Comparison of ENCODE assay signal across 8 cellular contexts in genomic region chr11:10181811-10182210, GRCh38.
DNase-seq lines count a peak whose midpoint lies in the region; ATAC-seq, FAIRE-seq and TF ChIP-seq lines count a peak whose summit lies in the region.

No MANE protein-coding gene starts in this region.

- H3K27ac ChIP-seq in right lobe of liver = no peak overlapping the region

- no peaks in the 10 kb centered on the region for H3K4me1 ChIP-seq in right lobe of liver

- peak; percentile 92 for FAIRE-seq in G401.6 (lab: Jason Lieb, UNC)

- H3K36me3 ChIP-seq in right lobe of liver = no peaks in the 10 kb centered on the region

- H3K4me3 ChIP-seq in right lobe of liver = no peak overlapping the region

- intact Hi-C loops in right lobe of liver (cut with DNase I) = no loop called here

- peak; percentile 27 to 50 (median 44) for TF ChIP-seq CTCF in right lobe of liver (IDR thresholded peaks at IDR 0.05)

- WGBS in right lobe of liver (ENCODE audit: insufficient coverage, low coverage, low lambda C conversion rate, missing lambda C conversion rate) = 89% methylated on average over 3 of the region's 3 CpGs

- no peak for TF ChIP-seq POLR2A in right lobe of liver (IDR thresholded peaks at IDR 0.05)

- H3K27me3 ChIP-seq in right lobe of liver = no peaks in the 10 kb centered on the region

- H3K9me3 ChIP-seq in right lobe of liver = no peaks in the 10 kb centered on the region

- peak; percentile 9 for DNase-seq in LoVo (ENCODE audit: low spot score)
- DNase-seq in astrocyte of the hippocampus (ENCODE audit: low read depth, low spot score) = peak; percentile 32
- DNase-seq in right lobe of liver = no peak
- DNase-seq in effector CD8-positive, alpha-beta T cell (lab: John Stamatoyannopoulos, UW) = no peak
- DNase-seq in hippocampal formation (lab: John Stamatoyannopoulos, UW) = no peak

- ATAC-seq in right lobe of liver (peak; percentile 48 to 69 (median 55)), GM19023 (IDR thresholded peaks at IDR 0.05; ENCODE audit: unreplicated experiment) (no peak), GM21737 (IDR thresholded peaks at IDR 0.05; ENCODE audit: unreplicated experiment) (no peak)

Comparison
In these comparisons a context has a peak if more than half of its experiments do, and no peak if none do; other contexts are left out.
1. DNase-seq: peak in LoVo (single experiment) and astrocyte of the hippocampus (single experiment); none in right lobe of liver (0 of 3), effector CD8-positive, alpha-beta T cell (single experiment) and hippocampal formation (0 of 2).
2. ATAC-seq: peak in right lobe of liver (4 of 4); none in GM19023 (single experiment) and GM21737 (single experiment).